ENCODE assay signal across 20 cellular contexts in the genomic region with DNA sequence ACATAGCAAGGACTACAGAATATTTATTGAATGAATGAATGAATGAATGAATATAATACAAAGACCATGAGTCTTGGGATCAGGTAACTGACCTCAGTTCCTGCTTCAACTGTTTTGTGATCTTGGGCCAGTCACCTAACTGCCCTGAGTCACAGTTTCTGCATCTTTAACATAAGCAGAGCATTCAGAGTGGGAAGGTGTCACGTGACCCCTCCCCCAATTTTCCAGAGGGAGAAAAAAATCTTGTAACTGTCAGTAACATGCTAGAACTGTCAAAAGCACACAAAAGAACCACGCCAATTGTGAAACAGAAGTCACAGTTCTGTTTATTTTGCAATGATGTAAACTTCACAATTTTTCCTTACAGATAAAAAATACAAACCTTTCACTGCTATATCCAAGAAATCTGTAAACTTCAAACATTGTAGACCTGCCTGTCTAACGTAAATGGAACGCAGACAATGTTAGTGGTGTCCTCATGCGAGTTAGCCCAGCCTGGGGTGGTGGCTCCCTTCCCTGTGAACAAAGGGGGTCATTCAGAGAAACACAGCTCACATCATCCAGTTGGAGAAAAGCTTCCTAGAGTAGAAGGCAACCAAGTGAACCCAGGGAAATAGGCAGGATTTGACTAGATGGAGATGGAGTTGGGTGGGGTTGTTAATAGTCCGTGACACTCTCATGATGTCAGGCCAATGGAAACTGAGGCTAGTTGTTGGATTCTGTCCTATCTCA.
DNase-seq lines count a peak whose midpoint lies in the region; ATAC-seq, FAIRE-seq and TF ChIP-seq lines count a peak whose summit lies in the region.
"Had no signal": no experiment of that assay in that cellular context is flagged by ENCODE, and none has a peak within 500 bp of the region (broad histone marks: within the 10 kb centered on the region; RNA-seq: fewer than 3 reads in every experiment).

No MANE protein-coding gene starts in this region.

- H3K4me3 Mint-ChIP-seq in effector memory CD8-positive, alpha-beta T cell: no peak overlapping the region
- H3K4me3 Mint-ChIP-seq: CD4-positive, alpha-beta memory T cell; GM23338 had no signal

- H3K4me1 Mint-ChIP-seq in effector memory CD8-positive, alpha-beta T cell (ENCODE audit: low read depth in 2 of 2): no peaks in the 10 kb centered on the region
- H3K4me1 Mint-ChIP-seq: CD4-positive, alpha-beta memory T cell had no signal

- H3K36me3 Mint-ChIP-seq in effector memory CD8-positive, alpha-beta T cell (ENCODE audit: insufficient read depth): no peaks in the 10 kb centered on the region
- H3K36me3 Mint-ChIP-seq: CD4-positive, alpha-beta memory T cell had no signal

- FAIRE-seq in A549 (lab: Jason Lieb, UNC) (no peak), bronchial epithelial cell (lab: Jason Lieb, UNC) (peak; percentile 58)
- FAIRE-seq: G401.6, GM12892 had no signal

- no peaks in the 10 kb centered on the region for H4K20me1 ChIP-seq in SK-N-SH (ENCODE audit: insufficient read depth)

- H3K27ac ChIP-seq in A549 (no peak overlapping the region), foreskin keratinocyte (no peak overlapping the region), SK-N-SH (ENCODE audit: low read depth in 2 of 2, low read length in 1 of 2) (no peak overlapping the region)

- no peaks in the 10 kb centered on the region for H3K9me2 ChIP-seq in SK-N-SH

- H3K36me3 ChIP-seq in bronchial epithelial cell (ENCODE audit: control insufficient read depth, insufficient read depth, low read length) (no peaks in the 10 kb centered on the region), SK-N-SH (replicated peaks in 1 of 2; ENCODE audit: control insufficient read depth in 1 of 2, insufficient read depth in 2 of 2, low read length in 1 of 2) (no peaks in the 10 kb centered on the region)

- peaks cover 0 to 7% of the 10 kb centered on the region in 2 donors for H3K9me3 Mint-ChIP-seq in effector memory CD8-positive, alpha-beta T cell
- H3K9me3 Mint-ChIP-seq: GM23338, H9 had no signal

- TF ChIP-seq CTCF in A549 (IDR thresholded peaks at IDR 0.05) (no peak), bronchial epithelial cell (IDR thresholded peaks at IDR 0.05; ENCODE audit: insufficient read depth, low read length, severe bottlenecking) (no peak), foreskin keratinocyte (conservative IDR thresholded peaks at IDR 0.05) (no peak), SK-N-SH (IDR thresholded peaks at IDR 0.05) (no peak)

- H3K4me2 ChIP-seq in A549: no peak overlapping the region
- no peak overlapping the region for H3K4me2 ChIP-seq in SK-N-SH
- H3K4me2 ChIP-seq: GM23338 had no signal

- no peaks in the 10 kb centered on the region for H3K27me3 ChIP-seq in bronchial epithelial cell (ENCODE audit: control insufficient read depth, insufficient read depth, low read length)
- H3K27me3 ChIP-seq in foreskin keratinocyte: no peaks in the 10 kb centered on the region
- H3K27me3 ChIP-seq in SK-N-SH (ENCODE audit: insufficient read depth): no peaks in the 10 kb centered on the region

- no peak for ATAC-seq in A549
- ATAC-seq in HG02938 (IDR thresholded peaks at IDR 0.05; ENCODE audit: unreplicated experiment): no peak
- no peak for ATAC-seq in effector memory CD8-positive, alpha-beta T cell (replicated peaks)
- no peak for ATAC-seq in foreskin keratinocyte
- ATAC-seq: GM23338, HCT116 had no signal

- no peak for DNase-seq in A549 (ENCODE audit: low read depth in 1 of 2, low spot score in 1 of 2)
- DNase-seq in bronchial epithelial cell (ENCODE audit: low read depth): no peak
- DNase-seq in head of caudate nucleus: peak in 23 of 42 donors; percentile 25 to 79 (median 48)
- no peak for DNase-seq in effector memory CD8-positive, alpha-beta T cell
- DNase-seq in foreskin keratinocyte: no peak
- DNase-seq in SK-N-SH: no peak
- DNase-seq: 8988T; C1 segment of cervical spinal cord; Calu3; CD4-positive, alpha-beta memory T cell; COR-L47; DMS153; DND-41; H9 had no signal

- H3K27ac Mint-ChIP-seq in effector memory CD8-positive, alpha-beta T cell: no peak overlapping the region
- H3K27ac Mint-ChIP-seq: CD4-positive, alpha-beta memory T cell; GM23338; H9 had no signal

- no peak for TF ChIP-seq POLR2A in A549 (IDR thresholded peaks at IDR 0.05; ENCODE audit: low read length)

- TF ChIP-seq EP300 in A549 (IDR thresholded peaks at IDR 0.05) (no peak), Ishikawa (IDR thresholded peaks at IDR 0.05; ENCODE audit: borderline replicate concordance) (no peak), SK-N-SH (IDR thresholded peaks at IDR 0.05; ENCODE audit: borderline replicate concordance in 1 of 2, low read depth in 1 of 2, low read length in 1 of 2) (no peak)

- H3K79me2 ChIP-seq in SK-N-SH (ENCODE audit: insufficient read depth): no peaks in the 10 kb centered on the region

- H3K4me1 ChIP-seq in A549 (no peaks in the 10 kb centered on the region), foreskin keratinocyte (no peaks in the 10 kb centered on the region), SK-N-SH (ENCODE audit: control insufficient read depth in 1 of 2, insufficient read depth in 2 of 2, low read depth in 1 of 2, low read length in 1 of 2) (peaks cover 0 to 38% of the 10 kb centered on the region in 2 experiments; a peak in 2 of 4 replicates)

- intact Hi-C loops in head of caudate nucleus (cut with DNase I): no loop called here

- H3K27me3 Mint-ChIP-seq in effector memory CD8-positive, alpha-beta T cell: peaks cover 35 to 57% of the 10 kb centered on the region in 2 donors

- H3K9ac ChIP-seq in SK-N-SH: no peak overlapping the region

- WGBS in A549 (ENCODE audit: missing lambda C conversion rate): 3% methylated on average over 6 of the region's 6 CpGs
- 13% methylated on average over 6 of the region's 6 CpGs for WGBS in SK-N-SH (ENCODE audit: low lambda C conversion rate)

- no peak overlapping the region for H2AFZ ChIP-seq in SK-N-SH (ENCODE audit: low read depth)
- H2AFZ ChIP-seq: GM23338 had no signal

- POLR2A ChIA-PET in A549 (lab: Yijun Ruan, JAX) (no interaction called here), SK-N-SH (lab: Yijun Ruan, JAX) (no interaction called here)

- no peaks in the 10 kb centered on the region for H3F3A ChIP-seq in SK-N-SH (replicated peaks; ENCODE audit: insufficient read depth)

- TF ChIP-seq RAD21 in A549 (conservative IDR thresholded peaks at IDR 0.05 in 1 of 2, IDR thresholded peaks at IDR 0.05 in 1 of 2) (no peak), Ishikawa (IDR thresholded peaks at IDR 0.05; ENCODE audit: low read depth) (no peak), SK-N-SH (IDR thresholded peaks at IDR 0.05; ENCODE audit: low read length) (no peak)

- no peak overlapping the region for H3K4me3 ChIP-seq in A549
- no peak overlapping the region for H3K4me3 ChIP-seq in bronchial epithelial cell (ENCODE audit: low read depth, low read length)
- no peak overlapping the region for H3K4me3 ChIP-seq in SK-N-SH (ENCODE audit: low read depth in 2 of 2, low read length in 1 of 2)
- H3K4me3 ChIP-seq: GM23338 had no signal

- H3K9me3 ChIP-seq in A549 (no peaks in the 10 kb centered on the region), SK-N-SH (no peaks in the 10 kb centered on the region)

- CTCF ChIA-PET in A549 (lab: Yijun Ruan, JAX) (no interaction called here), SK-N-SH (lab: Yijun Ruan, JAX) (no interaction called here)

TF ChIP-seq in A549, 52 proteins besides CTCF, POLR2A, EP300 and RAD21 (continues in another document):
- TF ChIP-seq, protein P1, sequence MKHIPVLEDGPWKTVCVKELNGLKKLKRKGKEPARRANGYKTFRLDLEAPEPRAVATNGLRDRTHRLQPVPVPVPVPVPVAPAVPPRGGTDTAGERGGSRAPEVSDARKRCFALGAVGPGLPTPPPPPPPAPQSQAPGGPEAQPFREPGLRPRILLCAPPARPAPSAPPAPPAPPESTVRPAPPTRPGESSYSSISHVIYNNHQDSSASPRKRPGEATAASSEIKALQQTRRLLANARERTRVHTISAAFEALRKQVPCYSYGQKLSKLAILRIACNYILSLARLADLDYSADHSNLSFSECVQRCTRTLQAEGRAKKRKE (CRISPR knock-in tag; IDR thresholded peaks at IDR 0.05; ENCODE audit: low read depth): no peak

TF ChIP-seq in Ishikawa, 13 proteins besides CTCF, POLR2A, EP300 and RAD21:
- TF ChIP-seq, protein P2, sequence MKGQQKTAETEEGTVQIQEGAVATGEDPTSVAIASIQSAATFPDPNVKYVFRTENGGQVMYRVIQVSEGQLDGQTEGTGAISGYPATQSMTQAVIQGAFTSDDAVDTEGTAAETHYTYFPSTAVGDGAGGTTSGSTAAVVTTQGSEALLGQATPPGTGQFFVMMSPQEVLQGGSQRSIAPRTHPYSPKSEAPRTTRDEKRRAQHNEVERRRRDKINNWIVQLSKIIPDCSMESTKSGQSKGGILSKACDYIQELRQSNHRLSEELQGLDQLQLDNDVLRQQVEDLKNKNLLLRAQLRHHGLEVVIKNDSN (IDR thresholded peaks at IDR 0.05): 0 out of 2 replicates have a peak, but pooled peaks have one; percentile 27
- TF ChIP-seq ZBTB7A (IDR thresholded peaks at IDR 0.05; ENCODE audit: low read depth) (no peak), TEAD4 (IDR thresholded peaks at IDR 0.05) (no peak), YY1 (IDR thresholded peaks at IDR 0.05; ENCODE audit: low read depth) (no peak), FOXM1 (IDR thresholded peaks at IDR 0.05; ENCODE audit: borderline replicate concordance, low read depth) (no peak)

TF ChIP-seq in SK-N-SH, 30 proteins besides CTCF, POLR2A, EP300 and RAD21 (continues in another document):
- TF ChIP-seq ELF1 (IDR thresholded peaks at IDR 0.05) (no peak), TCF12 (IDR thresholded peaks at IDR 0.05) (no peak)
- TF ChIP-seq, protein P3, sequence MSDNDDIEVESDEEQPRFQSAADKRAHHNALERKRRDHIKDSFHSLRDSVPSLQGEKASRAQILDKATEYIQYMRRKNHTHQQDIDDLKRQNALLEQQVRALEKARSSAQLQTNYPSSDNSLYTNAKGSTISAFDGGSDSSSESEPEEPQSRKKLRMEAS (IDR thresholded peaks at IDR 0.05; ENCODE audit: low read depth): no peak

Comparison
In these comparisons a context has a peak if more than half of its experiments do, and no peak if none do; other contexts are left out.
1. DNase-seq: peak in head of caudate nucleus (23 of 42); none in A549 (0 of 2), bronchial epithelial cell (single experiment), effector memory CD8-positive, alpha-beta T cell (0 of 3), foreskin keratinocyte (0 of 2) and SK-N-SH (single experiment).